19 cellular contexts compared by ENCODE assay signal in genomic region chr9:126217797-126218196, GRCh38.
"Had no signal": no experiment of that assay in that cellular context is flagged by ENCODE, and none has a peak within 500 bp of the region (broad histone marks: within the 10 kb centered on the region; RNA-seq: fewer than 3 reads in every experiment).

No MANE protein-coding gene starts in this region.

- H3K27ac ChIP-seq: foreskin keratinocyte, left lung, neutrophil, pancreas, tibial artery had no signal

- H3K9me3 ChIP-seq: neutrophil, pancreas had no signal

- H3K4me3 ChIP-seq: left lung, lung, pancreas, tibial artery had no signal

- H3K36me3 ChIP-seq: left lung, neutrophil, pancreas, tibial artery had no signal

- ATAC-seq: activated CD8-positive, alpha-beta memory T cell treated with anti-CD3 and anti-CD28 coated beads, Interleukin-2, amount 10 ng/mL, durations not matched to agents 7 days and 5 days; activated naive CD8-positive, alpha-beta T cell treated with anti-CD3 and anti-CD28 coated beads, Interleukin-2, amount 50 U/mL, for 24 hours; foreskin keratinocyte; left lung; pancreas; right cardiac atrium; stimulated activated naive CD8-positive, alpha-beta T cell treated with anti-CD3 and anti-CD28 coated beads, Interleukin-15, amount 100 ng/mL, for 72 hours; T-helper 17 cell had no signal

- DNase-seq: activated CD4-positive, alpha-beta T cell treated with anti-CD3 and anti-CD28 coated beads, Interleukin-2, amount 50 U/mL, for 4 hours; activated CD8-positive, alpha-beta memory T cell treated with anti-CD3 and anti-CD28 coated beads, Interleukin-2, amount 10 ng/mL, durations not matched to agents 7 days and 5 days; activated gamma-delta T cell; activated naive CD4-positive, alpha-beta T cell treated with anti-CD3 and anti-CD28 coated beads, Interleukin-2, amount 50 U/mL, for 16 hours; activated naive CD8-positive, alpha-beta T cell treated with anti-CD3 and anti-CD28 coated beads, Interleukin-2, amount 50 U/mL, for 24 hours; effector CD4-positive, alpha-beta T cell; erythroblast; foreskin keratinocyte; left lung; naive B cell; pancreas; right cardiac atrium; stimulated activated CD4-positive, alpha-beta T cell treated with anti-CD3 and anti-CD28 coated beads, Interleukin-4, amount 100 ng/mL, for 4 hours; stimulated activated naive CD8-positive, alpha-beta T cell treated with anti-CD3 and anti-CD28 coated beads, Interleukin-15, amount 100 ng/mL, for 72 hours; SW 1271; T-helper 17 cell had no signal

- H3K4me1 ChIP-seq: foreskin keratinocyte, left lung, pancreas had no signal
